ENCODE assay signal across 8 cellular contexts in the genomic region with DNA sequence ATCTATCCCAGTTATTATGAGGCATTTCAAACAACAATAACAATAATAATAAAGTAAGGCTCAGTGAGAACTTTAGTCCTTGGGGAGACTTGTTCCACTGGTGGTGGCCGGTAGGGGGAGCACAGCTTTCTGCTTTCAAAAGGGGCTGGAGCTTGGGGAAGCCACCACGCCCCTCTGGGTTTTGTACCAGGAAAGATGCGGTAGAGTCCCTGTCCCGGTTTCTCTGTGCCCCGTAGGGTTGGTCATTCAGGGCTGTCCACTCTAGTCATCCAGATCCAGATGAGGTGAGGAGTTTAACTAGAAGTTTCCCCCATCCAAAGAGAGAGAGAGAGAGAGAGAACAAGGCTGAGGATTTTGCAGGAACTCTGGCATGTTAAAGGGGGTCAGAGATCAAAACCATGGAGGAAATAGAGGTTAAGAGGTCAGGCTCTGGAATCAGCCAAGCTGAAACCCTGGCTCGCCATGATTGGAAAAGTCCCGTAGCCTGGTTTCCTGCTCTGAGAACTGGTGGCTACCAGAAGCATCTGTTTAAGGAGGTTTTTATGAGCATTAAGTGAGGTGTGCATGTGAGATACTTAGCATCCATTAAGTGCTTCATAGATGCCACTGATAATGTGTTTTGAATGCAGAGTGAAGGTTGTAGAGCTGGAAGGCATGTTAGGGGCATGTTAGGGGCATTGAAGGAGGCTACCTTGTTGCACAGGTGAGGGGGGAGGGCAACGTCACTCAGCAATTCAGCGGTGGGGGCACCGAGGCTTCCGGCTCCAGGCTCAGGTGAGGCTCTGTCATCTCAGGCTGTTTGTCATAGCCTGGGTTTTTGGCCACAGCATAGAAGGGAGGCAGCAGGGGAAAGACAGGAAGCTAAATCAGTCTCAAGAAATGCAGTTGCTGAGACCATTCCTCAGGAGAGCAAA.
DNase-seq lines count a peak whose midpoint lies in the region; ATAC-seq and TF ChIP-seq lines count a peak whose summit lies in the region.

No MANE protein-coding gene starts in this region.

- H3K27me3 ChIP-seq in testis = no peaks in the 10 kb centered on the region

- H3K4me1 ChIP-seq in testis = no peaks in the 10 kb centered on the region

- H3K27ac ChIP-seq in angular gyrus (ENCODE audit: low read depth, low read length) = peak overlapping the region; percentile 31
- H3K27ac ChIP-seq in testis = no peak overlapping the region

- TF ChIP-seq CTCF in testis (IDR thresholded peaks at IDR 0.05) = peak in 2 of 3 experiments; percentile 32 to 49

- WGBS in testis, 2 donors = 67 to 71% methylated on average over 11 of the region's 11 CpGs

- peak; percentile 56 for DNase-seq in Ammon's horn (ENCODE audit: low spot score)
- DNase-seq in OCI-M1 (lab: John Stamatoyannopoulos, UW) = peak; percentile 57
- DNase-seq in left kidney (ENCODE audit: low read depth, low spot score) = peak; percentile 77
- DNase-seq in testis = peak; percentile 47
- DNase-seq in OCI-M2 (lab: John Stamatoyannopoulos, UW; ENCODE audit: unreplicated experiment) = no peak

- no peak for TF ChIP-seq POLR2A in GM18505 (IDR thresholded peaks at IDR 0.05; ENCODE audit: borderline replicate concordance, extremely low read depth, insufficient read depth, insufficient read length)
- TF ChIP-seq POLR2A in testis (IDR thresholded peaks at IDR 0.05) = no peak

- no peak overlapping the region for H3K4me3 ChIP-seq in testis

- H3K36me3 ChIP-seq in testis (ENCODE audit: low read depth, missing control alignments) = no peaks in the 10 kb centered on the region

- ATAC-seq in GM18505 (IDR thresholded peaks at IDR 0.05; ENCODE audit: unreplicated experiment) = peak; percentile 79
- ATAC-seq in HG02973 (IDR thresholded peaks at IDR 0.05; ENCODE audit: unreplicated experiment) = peak; percentile 81

- intact Hi-C loops in testis (cut with DNase I; ENCODE audit: low total_unique reads) = no loop called here

- H3K9me3 ChIP-seq in testis = no peaks in the 10 kb centered on the region
